In genomic region chr16:46911038-46911437, GRCh38 we compare ENCODE assay signal across 11 cellular contexts. TPM values are rescaled to one million over a fixed set of nuclear protein-coding genes. Genes with fewer than 3 reads are reported as not detected.
A peak's percentile ranks its signal among the peaks of the same experiment; 100 is the strongest.
DNase-seq lines count a peak whose midpoint lies in the region; ATAC-seq and TF ChIP-seq lines count a peak whose summit lies in the region.
"Had no signal": no experiment of that assay in that cellular context is flagged by ENCODE, and none has a peak within 500 bp of the region (broad histone marks: within the 10 kb centered on the region; RNA-seq: fewer than 3 reads in every experiment).

No MANE protein-coding gene starts in this region.

- DNase-seq in GM20000 (ENCODE audit: low spot score) (peak; percentile 71), neural progenitor cell (ENCODE audit: low spot score) (no peak), brain microvascular endothelial cell (no peak), WERI-Rb-1 (no peak), RPMI8226 (no peak)
- DNase-seq: COR-L47, SHP77, transverse colon had no signal

- peaks cover 8% of the 10 kb centered on the region for H4K20me1 ChIP-seq in neural progenitor cell (ENCODE audit: low read depth)

- no peaks in the 10 kb centered on the region for H3K4me1 ChIP-seq in neural progenitor cell
- H3K4me1 ChIP-seq: transverse colon had no signal

- H3K4me1 Mint-ChIP-seq in neural progenitor cell = peaks cover 9% of the 10 kb centered on the region

- H2AFZ ChIP-seq in neural progenitor cell (replicated peaks) = no peak overlapping the region

- H3K9me3 Mint-ChIP-seq in neural progenitor cell = no peaks in the 10 kb centered on the region

- peaks cover 2% of the 10 kb centered on the region for H3K27me3 Mint-ChIP-seq in neural progenitor cell (ENCODE audit: insufficient read depth, low read depth)

- peak; percentile 82 for ATAC-seq in GM18499 (IDR thresholded peaks at IDR 0.05; ENCODE audit: insufficient read depth, unreplicated experiment)
- peak; percentile 39 for ATAC-seq in HG03139 (IDR thresholded peaks at IDR 0.05; ENCODE audit: unreplicated experiment)

- peaks cover 14% of the 10 kb centered on the region for H3F3A ChIP-seq in neural progenitor cell (ENCODE audit: low read depth)

- H3K27me3 ChIP-seq in neural progenitor cell = no peaks in the 10 kb centered on the region
- no peaks in the 10 kb centered on the region for H3K27me3 ChIP-seq in brain microvascular endothelial cell (replicated peaks)
- H3K27me3 ChIP-seq in WERI-Rb-1 (ENCODE audit: insufficient read depth, low read depth, severe bottlenecking) = no peaks in the 10 kb centered on the region
- H3K27me3 ChIP-seq: transverse colon had no signal

- peaks cover 24% of the 10 kb centered on the region for H3K36me3 Mint-ChIP-seq in neural progenitor cell

- no peaks in the 10 kb centered on the region for H3K9me3 ChIP-seq in neural progenitor cell (ENCODE audit: low read depth)
- H3K9me3 ChIP-seq in WERI-Rb-1 (ENCODE audit: severe bottlenecking) = no peaks in the 10 kb centered on the region
- H3K9me3 ChIP-seq: transverse colon had no signal

- no peaks in the 10 kb centered on the region for H3K36me3 ChIP-seq in neural progenitor cell
- H3K36me3 ChIP-seq in brain microvascular endothelial cell (replicated peaks) = peaks cover 6% of the 10 kb centered on the region
- peaks cover 56% of the 10 kb centered on the region for H3K36me3 ChIP-seq in WERI-Rb-1
- H3K36me3 ChIP-seq: transverse colon had no signal

- H3K27ac ChIP-seq in cingulate gyrus (ENCODE audit: low read depth, low read length) = peak overlapping the region; percentile 96
- no peak overlapping the region for H3K27ac ChIP-seq in neural progenitor cell
- no peak overlapping the region for H3K27ac ChIP-seq in brain microvascular endothelial cell
- H3K27ac ChIP-seq in WERI-Rb-1 = no peak overlapping the region
- H3K27ac ChIP-seq: transverse colon had no signal

- no peaks in the 10 kb centered on the region for H3K79me2 ChIP-seq in neural progenitor cell (ENCODE audit: low read depth)

- no peak overlapping the region for H3K9ac ChIP-seq in neural progenitor cell

- TF ChIP-seq CTCF in GM20000 (IDR thresholded peaks at IDR 0.05; ENCODE audit: extremely low read depth, missing control alignments) = no peak
- no peak for TF ChIP-seq CTCF in neural progenitor cell (IDR thresholded peaks at IDR 0.05)
- TF ChIP-seq CTCF in brain microvascular endothelial cell (IDR thresholded peaks at IDR 0.05; ENCODE audit: low read depth, low read length, missing control alignments) = no peak
- no peak for TF ChIP-seq CTCF in WERI-Rb-1 (IDR thresholded peaks at IDR 0.05; ENCODE audit: low read depth, low read length)

- no peak overlapping the region for H3K4me2 ChIP-seq in neural progenitor cell

- in situ Hi-C loops in brain microvascular endothelial cell (cut with HindIII; ENCODE audit: low pct_ligation_motif_present, low sequenced_read_pairs) = no loop called here

- H3K4me3 Mint-ChIP-seq in neural progenitor cell = no peak overlapping the region

- H3K4me3 ChIP-seq in neural progenitor cell (no peak overlapping the region), brain microvascular endothelial cell (ENCODE audit: low read depth, low read length) (no peak overlapping the region), WERI-Rb-1 (ENCODE audit: low read depth, low read length) (no peak overlapping the region)
- H3K4me3 ChIP-seq: transverse colon had no signal

- H3K27ac Mint-ChIP-seq in neural progenitor cell = no peak overlapping the region

RNA-seq across cellular contexts. Expression of gene GPT2, which starts 26.9 kb away (rescaled TPM):
- 21.6 and 37.7 TPM in 2 replicates for total RNA-seq in neural progenitor cell (ENCODE audit: low replicate concordance)
